ENCODE assay signal across 26 cellular contexts in the genomic region with DNA sequence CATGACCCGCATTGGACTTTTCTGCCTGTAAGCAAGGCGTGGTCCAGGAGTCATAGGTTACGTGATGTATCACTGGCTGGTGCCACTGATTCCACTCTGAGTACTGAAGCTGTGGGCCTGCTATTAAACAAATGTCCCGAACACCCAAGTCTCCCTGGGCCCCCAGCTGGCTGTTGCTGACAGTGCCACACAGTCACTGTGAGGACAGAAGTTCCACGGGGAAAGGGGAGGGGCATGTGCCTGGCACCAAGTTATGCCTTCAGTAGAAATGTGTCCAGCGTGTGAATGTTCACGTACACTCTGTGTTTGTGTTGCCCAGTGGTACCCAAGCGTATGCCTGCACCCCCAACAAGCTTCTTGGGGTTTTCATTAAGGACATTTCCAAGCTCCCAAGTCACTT.
DNase-seq lines count a peak whose midpoint lies in the region; ATAC-seq and TF ChIP-seq lines count a peak whose summit lies in the region.
"Had no signal": no experiment of that assay in that cellular context is flagged by ENCODE, and none has a peak within 500 bp of the region (broad histone marks: within the 10 kb centered on the region; RNA-seq: fewer than 3 reads in every experiment).

No MANE protein-coding gene starts in this region.

- H3K4me1 Mint-ChIP-seq in brain: peaks cover 62% of the 10 kb centered on the region
- H3K4me1 Mint-ChIP-seq: activated CD8-positive, alpha-beta memory T cell treated with anti-CD3 and anti-CD28 coated beads, Interleukin-2, amount 10 ng/mL, durations not matched to agents 7 days and 5 days; CD4-positive, CD25-positive, alpha-beta regulatory T cell; central memory CD8-positive, alpha-beta T cell; stimulated activated memory B cell treated with anti-CD40 and anti-IgM and Interleukin-4, amounts not matched to agents 10 μg/mL and 1 μg/mL and 100 μg/mL, for 72 hours had no signal

- H3K4me3 Mint-ChIP-seq in brain: no peak overlapping the region
- H3K4me3 Mint-ChIP-seq: activated CD8-positive, alpha-beta memory T cell treated with anti-CD3 and anti-CD28 coated beads, Interleukin-2, amount 10 ng/mL, durations not matched to agents 7 days and 5 days; CD4-positive, CD25-positive, alpha-beta regulatory T cell; central memory CD8-positive, alpha-beta T cell; natural killer cell treated with Interleukin-12 subunit alpha and Interleukin-12 subunit beta and Interleukin-15 and Interleukin-18, amount 100 ng/mL, for 72 hours; stimulated activated memory B cell treated with anti-CD40 and anti-IgM and Interleukin-4, amounts not matched to agents 10 μg/mL and 1 μg/mL and 100 μg/mL, for 72 hours; T-helper 2 cell treated with Interferon-gamma antibody and Interleukin-4, amounts not matched to agents 5 μg/mL and 100 μg/mL, for 36 hours; WTC11 had no signal

- no CpG with 5 or more reads among the region's 8 CpGs for WGBS in neuronal stem cell (ENCODE audit: extremely low coverage in 2 of 2, insufficient read length in 2 of 2, insufficient replicate concordance in 1 of 2), 2 donors
- 66 to 68% methylated on average over 8 of the region's 8 CpGs for WGBS in tibial nerve, 2 donors

- no peak overlapping the region for H3K23ac ChIP-seq in neuronal stem cell (ENCODE audit: low read depth, low read length, poor library complexity)

- H3K9me3 ChIP-seq in neuronal stem cell (replicated peaks in 1 of 2; ENCODE audit: control insufficient read depth in 2 of 2, insufficient read depth in 1 of 2, low read depth in 1 of 2, low read length in 2 of 2) (no peaks in the 10 kb centered on the region), tibial nerve (no peaks in the 10 kb centered on the region)
- H3K9me3 ChIP-seq: SK-N-SH had no signal

- no peaks in the 10 kb centered on the region for H3K36me3 Mint-ChIP-seq in brain
- H3K36me3 Mint-ChIP-seq: activated CD8-positive, alpha-beta memory T cell treated with anti-CD3 and anti-CD28 coated beads, Interleukin-2, amount 10 ng/mL, durations not matched to agents 7 days and 5 days; CD4-positive, CD25-positive, alpha-beta regulatory T cell; natural killer cell treated with Interleukin-12 subunit alpha and Interleukin-12 subunit beta and Interleukin-15 and Interleukin-18, amount 100 ng/mL, for 72 hours; stimulated activated memory B cell treated with anti-CD40 and anti-IgM and Interleukin-4, amounts not matched to agents 10 μg/mL and 1 μg/mL and 100 μg/mL, for 72 hours; WTC11 had no signal

- peak overlapping the region in 3 of 5 experiments; percentile 34 to 94 (median 78) for H3K27ac Mint-ChIP-seq in brain
- H3K27ac Mint-ChIP-seq: activated CD8-positive, alpha-beta memory T cell treated with anti-CD3 and anti-CD28 coated beads, Interleukin-2, amount 10 ng/mL, durations not matched to agents 7 days and 5 days; CD4-positive, CD25-positive, alpha-beta regulatory T cell; natural killer cell treated with Interleukin-12 subunit alpha and Interleukin-12 subunit beta and Interleukin-15 and Interleukin-18, amount 100 ng/mL, for 72 hours; stimulated activated memory B cell treated with anti-CD40 and anti-IgM and Interleukin-4, amounts not matched to agents 10 μg/mL and 1 μg/mL and 100 μg/mL, for 72 hours; T-helper 2 cell treated with Interferon-gamma antibody and Interleukin-4, amounts not matched to agents 5 μg/mL and 100 μg/mL, for 36 hours; WTC11 had no signal

- H3K4ac ChIP-seq in neuronal stem cell (ENCODE audit: low read length): no peak overlapping the region

- TF ChIP-seq CTCF in brain (conservative IDR thresholded peaks at IDR 0.05) (no peak), tibial nerve (IDR thresholded peaks at IDR 0.05) (no peak)

- H4K8ac ChIP-seq in neuronal stem cell (ENCODE audit: low read depth, low read length): no peak overlapping the region

- no peak for TF ChIP-seq POLR2A in tibial nerve (IDR thresholded peaks at IDR 0.05)

- no peak overlapping the region for H2AFZ ChIP-seq in neuronal stem cell (ENCODE audit: low read length)
- H2AFZ ChIP-seq: parathyroid adenoma had no signal

- intact Hi-C loops in left cardiac atrium (cut with DNase I): no loop called here

- no peak overlapping the region for H3K14ac ChIP-seq in neuronal stem cell (ENCODE audit: low read length)

- H3K4me2 ChIP-seq in neuronal stem cell (ENCODE audit: insufficient read depth, low read length, poor library complexity, severe bottlenecking): no peak overlapping the region
- H3K4me2 ChIP-seq: SK-N-SH had no signal

- H3K36me3 ChIP-seq in neuronal stem cell (replicated peaks in 1 of 2; ENCODE audit: control insufficient read depth in 2 of 2, insufficient read depth in 2 of 2, low read length in 2 of 2): no peaks in the 10 kb centered on the region
- H3K36me3 ChIP-seq in tibial nerve: no peaks in the 10 kb centered on the region

- no peak overlapping the region for H2BK12ac ChIP-seq in neuronal stem cell (ENCODE audit: low read length)

- no peak overlapping the region for H3K9ac ChIP-seq in neuronal stem cell (ENCODE audit: low read depth, low read length, poor library complexity)
- H3K9ac ChIP-seq: parathyroid adenoma, SK-N-SH had no signal

- no peak overlapping the region for H4K91ac ChIP-seq in neuronal stem cell (ENCODE audit: low read depth, low read length, poor library complexity)

- no peak overlapping the region for H2BK120ac ChIP-seq in neuronal stem cell (ENCODE audit: low read depth, low read length)

- H2AK5ac ChIP-seq in neuronal stem cell (ENCODE audit: low read depth, low read length): peak overlapping the region; percentile 6

- peaks cover 0 to 4% (median 0%) of the 10 kb centered on the region in 5 experiments for H3K9me3 Mint-ChIP-seq in brain
- H3K9me3 Mint-ChIP-seq: central memory CD8-positive, alpha-beta T cell; natural killer cell treated with Interleukin-12 subunit alpha and Interleukin-12 subunit beta and Interleukin-15 and Interleukin-18, amount 100 ng/mL, for 72 hours; T-helper 2 cell treated with Interferon-gamma antibody and Interleukin-4, amounts not matched to agents 5 μg/mL and 100 μg/mL, for 36 hours had no signal

- no peak overlapping the region for H3K27ac ChIP-seq in neuronal stem cell (replicated peaks; ENCODE audit: low read length)
- peak overlapping the region; percentile 41 to 92 (median 69) for H3K27ac ChIP-seq in tibial nerve
- H3K27ac ChIP-seq: parathyroid adenoma, RWPE1 had no signal

- H2BK15ac ChIP-seq in neuronal stem cell (ENCODE audit: low read length): no peak overlapping the region

- no peaks in the 10 kb centered on the region for H3K79me1 ChIP-seq in neuronal stem cell (ENCODE audit: low read depth, low read length)

- H2BK5ac ChIP-seq in neuronal stem cell (ENCODE audit: low read length): no peak overlapping the region

- ATAC-seq in left cardiac atrium (peak; percentile 78 to 92), HG03342 (IDR thresholded peaks at IDR 0.05; ENCODE audit: unreplicated experiment) (no peak), GM18520 (IDR thresholded peaks at IDR 0.05; ENCODE audit: unreplicated experiment) (no peak)
- ATAC-seq: activated CD8-positive, alpha-beta memory T cell treated with anti-CD3 and anti-CD28 coated beads, Interleukin-2, amount 10 ng/mL, durations not matched to agents 7 days and 5 days; stimulated activated memory B cell treated with anti-CD40 and anti-IgM and Interleukin-4, amounts not matched to agents 10 μg/mL and 1 μg/mL and 100 μg/mL, for 72 hours; WTC11 had no signal

- H3K27me3 ChIP-seq in neuronal stem cell (ENCODE audit: control insufficient read depth in 3 of 3, insufficient read depth in 3 of 3, low read depth in 1 of 3, low read length in 3 of 3) (no peaks in the 10 kb centered on the region), tibial nerve (no peaks in the 10 kb centered on the region)

- no peak for TF ChIP-seq EP300 in tibial nerve (IDR thresholded peaks at IDR 0.05)

- peak; percentile 49 for DNase-seq in left cardiac atrium
- no peak for DNase-seq in neuronal stem cell (ENCODE audit: low spot score)
- DNase-seq in tibial nerve (ENCODE audit: low spot score in 2 of 2): no peak
- no peak for DNase-seq in DMS 273 treated with DMSO at 0.1 percent for 48 hours (lab: John Stamatoyannopoulos, UW)
- DNase-seq: activated CD4-positive, alpha-beta T cell treated with anti-CD3 and anti-CD28 coated beads, Interleukin-2, amount 50 U/mL, for 1 hour; activated CD8-positive, alpha-beta memory T cell treated with anti-CD3 and anti-CD28 coated beads, Interleukin-2, amount 10 ng/mL, durations not matched to agents 7 days and 5 days; activated naive CD4-positive, alpha-beta T cell treated with anti-CD3 and anti-CD28 coated beads, Interleukin-2, amount 50 U/mL, for 16 hours; aorta; CD4-positive, CD25-positive, alpha-beta regulatory T cell; EL; NCI-H1048; NCI-H1930; NCI-H2227 treated with DMSO at 0.1 percent for 48 hours; NCI-H69; SK-N-SH; stimulated activated CD4-positive, alpha-beta T cell treated with anti-CD3 and anti-CD28 coated beads, Interleukin-1b, Interleukin-23, amount 100 ng/mL, for 48 hours had no signal

- no peak overlapping the region for H3K18ac ChIP-seq in neuronal stem cell (ENCODE audit: low read length)

- peaks cover 8% of the 10 kb centered on the region for H3K27me3 Mint-ChIP-seq in brain
- H3K27me3 Mint-ChIP-seq: activated CD8-positive, alpha-beta memory T cell treated with anti-CD3 and anti-CD28 coated beads, Interleukin-2, amount 10 ng/mL, durations not matched to agents 7 days and 5 days had no signal

- no peak overlapping the region for H3K4me3 ChIP-seq in neuronal stem cell (ENCODE audit: low read length in 2 of 2)
- H3K4me3 ChIP-seq in tibial nerve: no peak overlapping the region

- H3K4me1 ChIP-seq in neuronal stem cell (ENCODE audit: control insufficient read depth in 2 of 2, insufficient read depth in 1 of 2, low read depth in 1 of 2, low read length in 2 of 2): peaks cover 4 to 18% of the 10 kb centered on the region in 2 donors
- peaks cover 0 to 50% (median 20%) of the 10 kb centered on the region in 4 donors for H3K4me1 ChIP-seq in tibial nerve
- H3K4me1 ChIP-seq: parathyroid adenoma had no signal

Comparison
In these comparisons a context has a peak if more than half of its experiments do, and no peak if none do; other contexts are left out.
1. ATAC-seq: peak in left cardiac atrium (2 of 2); none in HG03342 (single experiment) and GM18520 (single experiment).